ENCODE assay signal across 1 cellular context in genomic region chr2:27093430-27094352, GRCh38.
A peak's percentile ranks its signal among the peaks of the same experiment; 100 is the strongest.
TF ChIP-seq lines count a peak whose summit lies in the region.

No MANE protein-coding gene starts in this region.

TF ChIP-seq in HepG2, 621 proteins besides CTCF, POLR2A, EP300 and RAD21 (continued from another document and continues in another):
- no peak; the same call in 1 of the 2 replicates for TF ChIP-seq ZHX1 (CRISPR knock-in tag; IDR thresholded peaks at IDR 0.05; ENCODE audit: low read depth)
- 0 out of 2 replicates have a peak, but pooled peaks have one; percentile 58 for TF ChIP-seq SMYD3 (CRISPR knock-in tag; IDR thresholded peaks at IDR 0.05)
- TF ChIP-seq DNMT1 (CRISPR knock-in tag; IDR thresholded peaks at IDR 0.05): no peak
- TF ChIP-seq ZNF839 (CRISPR knock-in tag; IDR thresholded peaks at IDR 0.05; ENCODE audit: borderline replicate concordance): no peak
- peak; percentile 60 for TF ChIP-seq ZFP91 (CRISPR knock-in tag; IDR thresholded peaks at IDR 0.05; ENCODE audit: borderline replicate concordance)
- no peak for TF ChIP-seq NONO (IDR thresholded peaks at IDR 0.05)
- TF ChIP-seq NONO (CRISPR knock-in tag; conservative IDR thresholded peaks at IDR 0.05): peak; percentile 98
- no peak for TF ChIP-seq ZKSCAN1 (IDR thresholded peaks at IDR 0.05; ENCODE audit: low read length)
- TF ChIP-seq HINFP (CRISPR knock-in tag; IDR thresholded peaks at IDR 0.05; ENCODE audit: low read depth): peak; percentile 78
- TF ChIP-seq NFIB (CRISPR knock-in tag; IDR thresholded peaks at IDR 0.05; ENCODE audit: borderline replicate concordance): no peak
- no peak for TF ChIP-seq NFE2L2 (IDR thresholded peaks at IDR 0.05; ENCODE audit: low read length)
- TF ChIP-seq MLLT10 (CRISPR knock-in tag; IDR thresholded peaks at IDR 0.05): no peak
- TF ChIP-seq FOXM1 (CRISPR knock-in tag; IDR thresholded peaks at IDR 0.05): no peak
- TF ChIP-seq ZNF615 (CRISPR knock-in tag; IDR thresholded peaks at IDR 0.05; ENCODE audit: borderline replicate concordance): no peak
- TF ChIP-seq ZNF441 (CRISPR knock-in tag; IDR thresholded peaks at IDR 0.05; ENCODE audit: borderline replicate concordance): peak; percentile 88; the same call in 1 of the 2 replicates
- TF ChIP-seq ZNF749 (CRISPR knock-in tag; IDR thresholded peaks at IDR 0.05; ENCODE audit: borderline replicate concordance): no peak; the same call in 1 of the 2 replicates
- TF ChIP-seq KIAA2018 (CRISPR knock-in tag; IDR thresholded peaks at IDR 0.05; ENCODE audit: borderline replicate concordance): no peak; the same call in 1 of the 2 replicates
- TF ChIP-seq ZBTB37 (CRISPR knock-in tag; IDR thresholded peaks at IDR 0.05): no peak
- no peak for TF ChIP-seq ZNF841 (CRISPR knock-in tag; IDR thresholded peaks at IDR 0.05; ENCODE audit: borderline replicate concordance)
- no peak for TF ChIP-seq TIGD3 (CRISPR knock-in tag; IDR thresholded peaks at IDR 0.05; ENCODE audit: borderline replicate concordance)
- TF ChIP-seq TFE3 (CRISPR knock-in tag; IDR thresholded peaks at IDR 0.05): peak; percentile 57; the same call in 1 of the 2 replicates
- TF ChIP-seq DBP (CRISPR knock-in tag; IDR thresholded peaks at IDR 0.05; ENCODE audit: not compliant biosample characterization): no peak
- peak; percentile 87; the same call in 1 of the 2 replicates for TF ChIP-seq KLF6 (CRISPR knock-in tag; IDR thresholded peaks at IDR 0.05)
- TF ChIP-seq SRSF4 (IDR thresholded peaks at IDR 0.05; ENCODE audit: low read depth, low read length, poor library complexity, severe bottlenecking): no peak
- TF ChIP-seq ZNF768 (CRISPR knock-in tag; IDR thresholded peaks at IDR 0.05): peak; percentile 69; the same call in 1 of the 2 replicates
- TF ChIP-seq ZNF296 (CRISPR knock-in tag; conservative IDR thresholded peaks at IDR 0.05): peak; percentile 69; the same call in 1 of the 2 replicates
- no peak; the same call in 1 of the 2 replicates for TF ChIP-seq ZNF672 (CRISPR knock-in tag; IDR thresholded peaks at IDR 0.05)
